Comparison of ENCODE assay signal across 2 cellular contexts in the genomic region with DNA sequence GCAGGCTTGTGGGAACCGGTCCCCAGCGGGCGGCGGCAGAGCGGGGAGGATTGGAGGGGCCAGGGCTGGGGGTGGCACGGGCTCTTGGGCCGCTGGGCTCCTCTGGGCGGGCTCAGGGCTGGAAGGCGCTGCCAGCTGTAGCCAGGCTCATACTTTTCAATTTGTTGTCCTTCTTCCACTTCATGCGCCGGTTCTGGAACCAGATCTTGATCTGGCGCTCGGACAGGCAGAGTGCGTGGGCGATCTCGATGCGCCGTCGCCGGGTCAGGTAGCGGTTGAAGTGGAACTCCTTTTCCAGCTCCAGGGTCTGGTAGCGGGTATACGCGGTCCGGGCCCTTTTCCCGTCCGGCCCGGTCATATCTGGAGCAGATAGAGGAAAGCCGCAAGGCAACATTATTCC.
TF ChIP-seq lines count a peak whose summit lies in the region.

No MANE protein-coding gene starts in this region.

TF ChIP-seq in IMR-90, 13 proteins besides CTCF, POLR2A, EP300 and RAD21:
- TF ChIP-seq CHD1 (IDR thresholded peaks at IDR 0.05; ENCODE audit: low read depth, low read length) = 0 out of 2 replicates have a peak, but pooled peaks have one; percentile 18
- no peak for TF ChIP-seq RFX5 (IDR thresholded peaks at IDR 0.05; ENCODE audit: low read depth, low read length)
- TF ChIP-seq MXI1 (IDR thresholded peaks at IDR 0.05; ENCODE audit: borderline replicate concordance, low read depth, low read length) = 0 out of 2 replicates have a peak, but pooled peaks have one; percentile 22
- TF ChIP-seq MAZ (IDR thresholded peaks at IDR 0.05; ENCODE audit: borderline replicate concordance, low read depth, low read length) = peak; percentile 26; the same call in 1 of the 2 replicates

TF ChIP-seq in H1, 55 proteins besides CTCF, POLR2A, EP300 and RAD21:
- TF ChIP-seq EZH2 (IDR thresholded peaks at IDR 0.05; ENCODE audit: low read depth, low read length, severe bottlenecking) (peak; percentile 32), GABPA (IDR thresholded peaks at IDR 0.05; ENCODE audit: borderline replicate concordance, insufficient read depth, low read length) (no peak), CREB1 (IDR thresholded peaks at IDR 0.05) (no peak), FOSL1 (IDR thresholded peaks at IDR 0.05; ENCODE audit: insufficient read depth, low read depth, low read length) (no peak), POLR2AphosphoS5 (IDR thresholded peaks at IDR 0.05; ENCODE audit: low read depth, low read length) (no peak), BACH1 (IDR thresholded peaks at IDR 0.05; ENCODE audit: low read length) (no peak), CHD2 (IDR thresholded peaks at IDR 0.05; ENCODE audit: low read length) (no peak), RNF2 (IDR thresholded peaks at IDR 0.05; ENCODE audit: borderline replicate concordance, low read depth, low read length, missing control alignments, poor library complexity, severe bottlenecking) (peak; percentile 86), SIRT6 (IDR thresholded peaks at IDR 0.05; ENCODE audit: low read length) (no peak), KDM5A (IDR thresholded peaks at IDR 0.05; ENCODE audit: low read length) (no peak), TAF1 (IDR thresholded peaks at IDR 0.05; ENCODE audit: low read depth, low read length) (no peak), RBBP5 (IDR thresholded peaks at IDR 0.05; ENCODE audit: borderline replicate concordance, low read depth, low read length) (no peak), PHF8 (conservative IDR thresholded peaks at IDR 0.05; ENCODE audit: low read depth, low read length) (no peak), SIX5 (IDR thresholded peaks at IDR 0.05; ENCODE audit: low read depth, low read length) (no peak), HDAC6 (IDR thresholded peaks at IDR 0.05; ENCODE audit: low read depth, low read length) (no peak), ZNF274 (IDR thresholded peaks at IDR 0.05; ENCODE audit: borderline replicate concordance, extremely low read depth, low read length) (no peak), MAFK (IDR thresholded peaks at IDR 0.05; ENCODE audit: low read depth, low read length) (no peak), JUND (IDR thresholded peaks at IDR 0.05; ENCODE audit: low read length) (no peak), SP1 (IDR thresholded peaks at IDR 0.05; ENCODE audit: low read depth, low read length) (no peak), ASH2L (IDR thresholded peaks at IDR 0.05; ENCODE audit: low read length) (no peak), SP4 (IDR thresholded peaks at IDR 0.05; ENCODE audit: low read length) (no peak), YY1 (IDR thresholded peaks at IDR 0.05; ENCODE audit: low read depth, low read length) (no peak), KDM4A (IDR thresholded peaks at IDR 0.05; ENCODE audit: low read depth, low read length, severe bottlenecking) (no peak), EGR1 (IDR thresholded peaks at IDR 0.05; ENCODE audit: borderline replicate concordance, low read depth, low read length) (0 out of 2 replicates have a peak, but pooled peaks have one; percentile 62), SAP30 (IDR thresholded peaks at IDR 0.05; ENCODE audit: insufficient read depth, insufficient replicate concordance, low read length) (no peak)
- TF ChIP-seq, protein P1, sequence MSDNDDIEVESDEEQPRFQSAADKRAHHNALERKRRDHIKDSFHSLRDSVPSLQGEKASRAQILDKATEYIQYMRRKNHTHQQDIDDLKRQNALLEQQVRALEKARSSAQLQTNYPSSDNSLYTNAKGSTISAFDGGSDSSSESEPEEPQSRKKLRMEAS (IDR thresholded peaks at IDR 0.05) = no peak
- TF ChIP-seq, protein P2, sequence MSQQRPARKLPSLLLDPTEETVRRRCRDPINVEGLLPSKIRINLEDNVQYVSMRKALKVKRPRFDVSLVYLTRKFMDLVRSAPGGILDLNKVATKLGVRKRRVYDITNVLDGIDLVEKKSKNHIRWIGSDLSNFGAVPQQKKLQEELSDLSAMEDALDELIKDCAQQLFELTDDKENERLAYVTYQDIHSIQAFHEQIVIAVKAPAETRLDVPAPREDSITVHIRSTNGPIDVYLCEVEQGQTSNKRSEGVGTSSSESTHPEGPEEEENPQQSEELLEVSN (IDR thresholded peaks at IDR 0.05) = no peak
TF ChIP-seq in H1: peak in this region for 3.
